In genomic region chr15:28849271-28849670, GRCh38 we compare ENCODE assay signal across 4 cellular contexts. TPM values are rescaled to one million over a fixed set of nuclear protein-coding genes. Genes with fewer than 3 reads are reported as not detected.
"Had no signal": no experiment of that assay in that cellular context is flagged by ENCODE, and none has a peak within 500 bp of the region (broad histone marks: within the 10 kb centered on the region; RNA-seq: fewer than 3 reads in every experiment).

No MANE protein-coding gene starts in this region.

RNA-seq across cellular contexts. Expression of gene GOLGA6L7, which starts 0.8 kb away (rescaled TPM):
- total RNA-seq: LHCN-M2, M059J, MCF 10A, NCI-H460 had no signal

RNA-seq across cellular contexts. Expression of gene APBA2, which starts 36.5 kb away (rescaled TPM):
- total RNA-seq: LHCN-M2, MCF 10A had no signal
